Comparison of ENCODE assay signal across 8 cellular contexts in the genomic region with DNA sequence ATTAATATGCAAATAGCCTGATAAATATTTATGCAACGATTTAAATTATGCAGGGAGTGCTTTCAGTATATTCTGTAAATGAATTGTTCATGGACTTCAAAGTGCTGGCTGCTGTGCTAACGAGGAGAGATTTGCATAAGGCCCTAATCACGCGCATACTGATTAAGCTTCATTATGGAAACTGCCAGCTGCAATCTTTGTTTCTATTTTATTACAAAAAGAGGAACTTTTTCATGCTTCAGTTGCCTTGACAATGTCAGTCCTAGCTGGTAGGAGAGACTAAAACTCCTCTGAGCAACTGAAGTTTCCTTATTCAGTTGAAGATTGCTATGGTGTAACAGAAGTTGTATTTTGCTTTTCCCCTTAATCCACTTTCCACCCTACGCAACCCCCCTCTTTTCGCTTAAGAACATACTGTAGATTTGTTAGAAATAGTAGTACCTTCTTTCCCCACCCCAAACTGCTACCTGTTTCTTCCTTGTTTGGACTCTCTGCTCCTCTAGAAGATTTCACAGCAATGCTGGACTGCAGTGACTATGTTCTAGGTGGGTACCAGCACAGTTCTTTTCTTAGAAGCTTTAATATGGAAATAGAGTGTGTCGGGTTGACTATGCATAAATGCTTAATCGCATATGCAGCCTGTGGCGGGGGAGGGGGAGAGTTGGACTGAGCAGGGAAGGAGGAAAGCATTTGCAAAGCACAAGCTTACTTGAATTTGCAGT.
DNase-seq lines count a peak whose midpoint lies in the region; ATAC-seq, FAIRE-seq and TF ChIP-seq lines count a peak whose summit lies in the region.

No MANE protein-coding gene starts in this region.

- 73% methylated on average over 9 of the region's 9 CpGs for WGBS in suprapubic skin

- TF ChIP-seq CTCF in fibroblast of pulmonary artery (IDR thresholded peaks at IDR 0.05; ENCODE audit: low read length, missing control alignments) (no peak), suprapubic skin (IDR thresholded peaks at IDR 0.05) (no peak)

- H3K36me3 ChIP-seq in suprapubic skin, result peaks cover 4% of the 10 kb centered on the region

- no peak overlapping the region for H3K27ac ChIP-seq in suprapubic skin

- H3K9me3 ChIP-seq in suprapubic skin, result no peaks in the 10 kb centered on the region

- no peak for TF ChIP-seq POLR2A in suprapubic skin (IDR thresholded peaks at IDR 0.05)
- TF ChIP-seq POLR2A in H54 (IDR thresholded peaks at IDR 0.05; ENCODE audit: low read depth, low read length), result no peak

- no peak for FAIRE-seq in H54 (lab: Jason Lieb, UNC)

- no peak for TF ChIP-seq EP300 in suprapubic skin (IDR thresholded peaks at IDR 0.05)

- ATAC-seq in GM18508 (IDR thresholded peaks at IDR 0.05; ENCODE audit: insufficient read depth, unreplicated experiment) (peak; percentile 54), HG02571 (IDR thresholded peaks at IDR 0.05; ENCODE audit: unreplicated experiment) (peak; percentile 68)

- DNase-seq in MV-4-11 (lab: John Stamatoyannopoulos, UW) (peak; percentile 96), fibroblast of pulmonary artery (ENCODE audit: low read depth) (peak; percentile 5), suprapubic skin (ENCODE audit: low spot score in 2 of 2) (no peak), H54 (ENCODE audit: insufficient read length, low spot score) (no peak), NCI-H2107 treated with DMSO at 0.1 percent for 48 hours (lab: John Stamatoyannopoulos, UW; ENCODE audit: unreplicated experiment) (no peak), DMS79 treated with DMSO at 0.1 percent for 48 hours (lab: John Stamatoyannopoulos, UW) (no peak)

- H3K4me3 ChIP-seq in fibroblast of pulmonary artery (replicated peaks; ENCODE audit: low read depth, low read length) (no peak overlapping the region), suprapubic skin (no peak overlapping the region)

- no peaks in the 10 kb centered on the region for H3K27me3 ChIP-seq in suprapubic skin

- H3K4me1 ChIP-seq in suprapubic skin, result no peaks in the 10 kb centered on the region

Comparison
In these comparisons a context has a peak if more than half of its experiments do, and no peak if none do; other contexts are left out.
1. DNase-seq: peak in MV-4-11 (single experiment) and fibroblast of pulmonary artery (single experiment); none in suprapubic skin (0 of 2), H54 (single experiment), NCI-H2107 treated with DMSO at 0.1 percent for 48 hours (single experiment) and DMS79 treated with DMSO at 0.1 percent for 48 hours (single experiment).